ENCODE assay signal across 37 cellular contexts in the genomic region with DNA sequence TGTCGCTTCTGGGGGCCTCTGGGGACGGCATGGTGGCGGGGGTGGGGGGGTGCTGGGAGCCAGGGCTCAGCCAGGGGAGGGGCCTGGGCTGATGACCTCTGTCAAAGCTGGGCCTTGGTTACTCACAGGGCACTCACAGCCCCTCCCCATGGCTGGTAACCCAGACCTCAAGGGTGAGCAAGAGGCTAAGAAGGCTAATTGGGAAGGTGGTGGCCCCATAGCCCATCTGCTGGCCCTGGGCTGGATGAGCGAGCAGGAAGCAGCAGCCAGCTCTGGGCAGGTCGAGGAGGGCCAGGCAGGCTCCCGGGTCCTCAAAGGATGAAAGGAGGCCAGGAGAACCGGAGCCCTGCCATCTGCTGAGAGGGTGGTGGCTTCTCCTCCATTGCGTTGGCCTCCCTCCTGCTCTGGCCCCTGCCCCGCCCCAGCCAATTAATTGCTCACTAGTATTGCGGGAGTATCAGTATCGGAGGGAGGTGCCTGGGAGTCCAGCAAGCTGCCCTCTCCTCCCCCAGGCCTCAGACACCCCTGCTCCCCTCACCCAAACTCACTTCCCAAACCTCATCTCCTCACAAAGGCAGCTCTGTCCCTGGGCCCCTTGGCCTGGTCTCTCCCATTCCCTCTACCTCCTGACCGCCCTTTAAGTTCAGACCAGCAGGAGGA. TPM values are rescaled to one million over a fixed set of nuclear protein-coding genes. Genes with fewer than 3 reads are reported as not detected.
"Had no signal": no experiment of that assay in that cellular context is flagged by ENCODE, and none has a peak within 500 bp of the region (broad histone marks: within the 10 kb centered on the region; RNA-seq: fewer than 3 reads in every experiment).

No MANE protein-coding gene starts in this region.

- H3K9me3 Mint-ChIP-seq: naive thymus-derived CD4-positive, alpha-beta T cell; neural progenitor cell; stimulated activated memory B cell treated with anti-CD40 and anti-IgM and Interleukin-4, amounts not matched to agents 10 μg/mL and 1 μg/mL and 100 μg/mL, for 72 hours; stimulated activated naive CD8-positive, alpha-beta T cell treated with anti-CD3 and anti-CD28 coated beads, Interleukin-15, amount 100 ng/mL, for 72 hours; T-cell; type B pancreatic cell had no signal

- H3K4me3 ChIP-seq: colonic mucosa, esophagus squamous epithelium, heart right ventricle, neural progenitor cell, prostate gland, skin epidermis, uterus had no signal

- H3K27me3 Mint-ChIP-seq: activated naive CD8-positive, alpha-beta T cell; stimulated activated naive CD8-positive, alpha-beta T cell treated with anti-CD3 and anti-CD28 coated beads, Interleukin-15, amount 100 ng/mL, for 72 hours had no signal

- H3K4me3 Mint-ChIP-seq: activated naive CD8-positive, alpha-beta T cell; naive thymus-derived CD4-positive, alpha-beta T cell; neural progenitor cell; stimulated activated memory B cell treated with anti-CD40 and anti-IgM and Interleukin-4, amounts not matched to agents 10 μg/mL and 1 μg/mL and 100 μg/mL, for 72 hours; stimulated activated naive CD8-positive, alpha-beta T cell treated with anti-CD3 and anti-CD28 coated beads, Interleukin-15, amount 100 ng/mL, for 72 hours; T-cell; type B pancreatic cell had no signal

- H3K4me1 Mint-ChIP-seq: T-cell had no signal

- H3K27ac Mint-ChIP-seq: activated naive CD8-positive, alpha-beta T cell; neural progenitor cell; stimulated activated memory B cell treated with anti-CD40 and anti-IgM and Interleukin-4, amounts not matched to agents 10 μg/mL and 1 μg/mL and 100 μg/mL, for 72 hours; stimulated activated naive CD8-positive, alpha-beta T cell treated with anti-CD3 and anti-CD28 coated beads, Interleukin-15, amount 100 ng/mL, for 72 hours; T-cell; type B pancreatic cell had no signal

- H3K36me3 ChIP-seq: colonic mucosa, esophagus squamous epithelium, heart right ventricle, neural progenitor cell, prostate gland, uterus had no signal

- H3K27me3 ChIP-seq: colonic mucosa, esophagus squamous epithelium, heart right ventricle, neural progenitor cell, uterus had no signal

- FAIRE-seq: endometrium had no signal

- DNase-seq: activated CD4-positive, alpha-beta T cell treated with anti-CD3 and anti-CD28 coated beads for 48 hours; activated CD4-positive, alpha-beta T cell treated with anti-CD3 and anti-CD28 coated beads, Interleukin-2, amount 50 U/mL, for 48 hours; activated CD8-positive, alpha-beta memory T cell treated with anti-CD3 and anti-CD28 coated beads for 24 hours; activated effector memory CD4-positive, alpha-beta T cell treated with Interleukin-2 at 50 U/mL for 16 hours; activated naive CD4-positive, alpha-beta T cell treated with Interleukin-2 at 50 U/mL for 16 hours; anterior cingulate cortex; cerebellar nuclear complex; colonic mucosa; effector CD8-positive, alpha-beta T cell; esophagus squamous epithelium; foreskin melanocyte; heart right ventricle; left cardiac atrium; mammary epithelial cell; midbrain; naive thymus-derived CD4-positive, alpha-beta T cell; retina; stimulated activated CD4-positive, alpha-beta T cell treated with anti-CD3 and anti-CD28 coated beads, Interleukin-4, amount 100 ng/mL, for 4 hours; stimulated activated CD8-positive, alpha-beta memory T cell treated with anti-CD3 and anti-CD28 coated beads, Interleukin-4, amount 100 ng/mL, for 48 hours; stimulated activated naive CD8-positive, alpha-beta T cell treated with anti-CD3 and anti-CD28 coated beads, Interleukin-15, amount 100 ng/mL, for 72 hours; substantia nigra; T-cell; uterus had no signal

- H3K36me3 Mint-ChIP-seq: activated naive CD8-positive, alpha-beta T cell; naive thymus-derived CD4-positive, alpha-beta T cell; neural progenitor cell; stimulated activated memory B cell treated with anti-CD40 and anti-IgM and Interleukin-4, amounts not matched to agents 10 μg/mL and 1 μg/mL and 100 μg/mL, for 72 hours; T-cell; type B pancreatic cell had no signal

RNA-seq across cellular contexts. Expression of a gene that starts 1.0 kb away (rescaled TPM):
- total RNA-seq: colonic mucosa; glomerular endothelial cell; liver; naive thymus-derived CD4-positive, alpha-beta T cell; osteocyte; sciatic nerve; T-cell; T-helper 2 cell treated with Interferon-gamma antibody and Interleukin-4, amounts not matched to agents 100 ng/mL and 5 ng/mL, for 36 hours had no signal
- polyA plus RNA-seq: liver; naive thymus-derived CD4-positive, alpha-beta T cell had no signal

RNA-seq across cellular contexts. Expression of a gene that starts 6.7 kb away (rescaled TPM):
- total RNA-seq: naive thymus-derived CD4-positive, alpha-beta T cell; T-cell; T-helper 2 cell treated with Interferon-gamma antibody and Interleukin-4, amounts not matched to agents 100 ng/mL and 5 ng/mL, for 36 hours had no signal
- polyA plus RNA-seq: naive thymus-derived CD4-positive, alpha-beta T cell had no signal

RNA-seq across cellular contexts. Expression of a gene that starts 8.9 kb away (rescaled TPM):
- total RNA-seq: colonic mucosa; dermis microvascular lymphatic vessel endothelial cell; glomerular endothelial cell; heart right ventricle; left cardiac atrium; liver; naive thymus-derived CD4-positive, alpha-beta T cell; osteocyte; sciatic nerve; T-cell; T-helper 2 cell treated with Interferon-gamma antibody and Interleukin-4, amounts not matched to agents 100 ng/mL and 5 ng/mL, for 36 hours had no signal
- polyA plus RNA-seq: adipose tissue; heart right ventricle; liver; naive thymus-derived CD4-positive, alpha-beta T cell had no signal

RNA-seq across cellular contexts. Expression of a gene that starts 17.6 kb away (rescaled TPM):
- total RNA-seq: colonic mucosa; dermis microvascular lymphatic vessel endothelial cell; glomerular endothelial cell; heart right ventricle; left cardiac atrium; liver; mammary epithelial cell; naive thymus-derived CD4-positive, alpha-beta T cell; osteocyte; prostate gland; sciatic nerve; T-cell; T-helper 2 cell treated with Interferon-gamma antibody and Interleukin-4, amounts not matched to agents 100 ng/mL and 5 ng/mL, for 36 hours; uterus had no signal
- polyA plus RNA-seq: heart right ventricle; liver; mammary epithelial cell; naive thymus-derived CD4-positive, alpha-beta T cell had no signal
